In genomic region chr13:32210081-32210480, GRCh38 we compare ENCODE assay signal across 17 cellular contexts.
"Had no signal": no experiment of that assay in that cellular context is flagged by ENCODE, and none has a peak within 500 bp of the region (broad histone marks: within the 10 kb centered on the region; RNA-seq: fewer than 3 reads in every experiment).

No MANE protein-coding gene starts in this region.

- H3K9me3 Mint-ChIP-seq: naive thymus-derived CD8-positive, alpha-beta T cell; stimulated activated memory B cell treated with anti-CD40 and anti-IgM and Interleukin-4, amounts not matched to agents 10 μg/mL and 1 μg/mL and 100 μg/mL, for 72 hours; stimulated activated naive CD8-positive, alpha-beta T cell treated with anti-CD3 and anti-CD28 coated beads, Interleukin-15, Interleukin-2, amounts not matched to agents 100 ng/mL and 50 ng/mL, for 24 hours had no signal

- H2AFZ ChIP-seq: hepatocyte had no signal

- H3K27me3 ChIP-seq: dorsolateral prefrontal cortex, hepatocyte, neutrophil, sigmoid colon, tibial nerve had no signal

- H3K79me2 ChIP-seq: hepatocyte had no signal

- H3K4me1 Mint-ChIP-seq: naive thymus-derived CD8-positive, alpha-beta T cell; stimulated activated memory B cell treated with anti-CD40 and anti-IgM and Interleukin-4, amounts not matched to agents 10 μg/mL and 1 μg/mL and 100 μg/mL, for 72 hours had no signal

- ATAC-seq: left colon; naive thymus-derived CD8-positive, alpha-beta T cell; stimulated activated memory B cell treated with anti-CD40 and anti-IgM and Interleukin-4, amounts not matched to agents 10 μg/mL and 1 μg/mL and 100 μg/mL, for 72 hours had no signal

- H3K9me3 ChIP-seq: psoas muscle, sigmoid colon, tibial nerve had no signal

- H3K4me3 ChIP-seq: dorsolateral prefrontal cortex, hepatocyte, psoas muscle, sigmoid colon, tibial nerve had no signal

- DNase-seq: central memory CD4-positive, alpha-beta T cell; cortex of kidney; dorsolateral prefrontal cortex; effector CD8-positive, alpha-beta T cell; kidney; left colon; mammary epithelial cell; naive thymus-derived CD8-positive, alpha-beta T cell; psoas muscle; retina; sigmoid colon; stimulated activated CD4-positive, alpha-beta T cell treated with anti-CD3 and anti-CD28 coated beads, Interleukin-4, amount 100 ng/mL, for 24 hours had no signal

- H3K4me1 ChIP-seq: psoas muscle, tibial nerve had no signal

- H3K27me3 Mint-ChIP-seq: stimulated activated memory B cell treated with anti-CD40 and anti-IgM and Interleukin-4, amounts not matched to agents 10 μg/mL and 1 μg/mL and 100 μg/mL, for 72 hours; stimulated activated naive CD8-positive, alpha-beta T cell treated with anti-CD3 and anti-CD28 coated beads, Interleukin-15, Interleukin-2, amounts not matched to agents 100 ng/mL and 50 ng/mL, for 24 hours had no signal

- H3K36me3 Mint-ChIP-seq: naive thymus-derived CD8-positive, alpha-beta T cell had no signal

- H3K4me2 ChIP-seq: hepatocyte had no signal

- H3K27ac ChIP-seq: hepatocyte, neutrophil, psoas muscle, tibial nerve had no signal

- H3K27ac Mint-ChIP-seq: naive thymus-derived CD8-positive, alpha-beta T cell; stimulated activated memory B cell treated with anti-CD40 and anti-IgM and Interleukin-4, amounts not matched to agents 10 μg/mL and 1 μg/mL and 100 μg/mL, for 72 hours; stimulated activated naive CD8-positive, alpha-beta T cell treated with anti-CD3 and anti-CD28 coated beads, Interleukin-15, Interleukin-2, amounts not matched to agents 100 ng/mL and 50 ng/mL, for 24 hours had no signal

- H3K4me3 Mint-ChIP-seq: naive thymus-derived CD8-positive, alpha-beta T cell; stimulated activated memory B cell treated with anti-CD40 and anti-IgM and Interleukin-4, amounts not matched to agents 10 μg/mL and 1 μg/mL and 100 μg/mL, for 72 hours; stimulated activated naive CD8-positive, alpha-beta T cell treated with anti-CD3 and anti-CD28 coated beads, Interleukin-15, Interleukin-2, amounts not matched to agents 100 ng/mL and 50 ng/mL, for 24 hours had no signal
